In genomic region chr16:5379948-5380347, GRCh38 we compare ENCODE assay signal across 24 cellular contexts.
"Had no signal": no experiment of that assay in that cellular context is flagged by ENCODE, and none has a peak within 500 bp of the region (broad histone marks: within the 10 kb centered on the region; RNA-seq: fewer than 3 reads in every experiment).

No MANE protein-coding gene starts in this region.

- H3K36me3 ChIP-seq: ascending aorta, Peyer's patch had no signal

- H3K4me1 ChIP-seq: ascending aorta, body of pancreas, Peyer's patch had no signal

- DNase-seq: activated B cell treated with CpG ODN at 0.5 μM for 24 hours; activated CD4-positive, alpha-beta T cell treated with anti-CD3 and anti-CD28 coated beads for 1 hour; activated CD4-positive, alpha-beta T cell treated with anti-CD3 and anti-CD28 coated beads, Interleukin-2, amount 10 ng/mL, durations not matched to agents 24 days and 14 days; activated CD4-positive, alpha-beta T cell treated with anti-CD3 and anti-CD28 coated beads, Interleukin-2, amount 50 U/mL, for 48 hours; activated CD8-positive, alpha-beta memory T cell treated with anti-CD3 and anti-CD28 coated beads, Interleukin-2, amount 10 ng/mL, durations not matched to agents 7 days and 5 days; activated effector memory CD4-positive, alpha-beta T cell treated with Interleukin-2 at 50 U/mL for 16 hours; activated naive CD4-positive, alpha-beta T cell; activated T-cell treated with anti-CD3 and anti-CD28 coated beads, Interleukin-2, amount 50 U/mL, for 24 hours; body of pancreas; Karpas-422; NCI-H1092; NCI-H1417 treated with DMSO at 0.1 percent for 48 hours; NCI-H1694; NCI-H2029 treated with DMSO at 0.1 percent for 48 hours; NCI-H345; NCI-H510A treated with DMSO at 0.1 percent for 48 hours; NCI-H69; Peyer's patch; SHP77 treated with DMSO at 0.1 percent for 48 hours; T-helper 2 cell; T1000 had no signal

- ATAC-seq: activated CD8-positive, alpha-beta memory T cell treated with anti-CD3 and anti-CD28 coated beads, Interleukin-2, amount 10 ng/mL, durations not matched to agents 7 days and 5 days; body of pancreas had no signal

- H3K27ac ChIP-seq: ascending aorta, body of pancreas, Peyer's patch had no signal

- H3K9me3 ChIP-seq: ascending aorta, Peyer's patch had no signal

- H3K4me3 ChIP-seq: ascending aorta, body of pancreas, Peyer's patch had no signal

- H3K27me3 ChIP-seq: ascending aorta, body of pancreas, Peyer's patch had no signal

- FAIRE-seq: bronchial epithelial cell, TTC549 had no signal
